ENCODE assay signal across 8 cellular contexts in genomic region chr17:72030067-72030899, GRCh38.
A peak's percentile ranks its signal among the peaks of the same experiment; 100 is the strongest.
DNase-seq lines count a peak whose midpoint lies in the region; ATAC-seq, FAIRE-seq and TF ChIP-seq lines count a peak whose summit lies in the region.

No MANE protein-coding gene starts in this region.

- no peaks in the 10 kb centered on the region for H3K4me1 ChIP-seq in CD4-positive, CD25-positive, alpha-beta regulatory T cell (ENCODE audit: control insufficient read depth, insufficient read depth, low read length, poor library complexity, severe bottlenecking)
- H3K4me1 ChIP-seq in OCI-LY3 (ENCODE audit: low read length), result peaks cover 17% of the 10 kb centered on the region
- peaks cover 6% of the 10 kb centered on the region for H3K4me1 ChIP-seq in keratinocyte (ENCODE audit: control insufficient read depth, extremely low read depth, insufficient read depth, low read length)

- ATAC-seq in CD4-positive, CD25-positive, alpha-beta regulatory T cell (ENCODE audit: low read depth in 2 of 2), result peak; percentile 37 to 45
- ATAC-seq in GM18909 (IDR thresholded peaks at IDR 0.05; ENCODE audit: poor library complexity, unreplicated experiment), result peak; percentile 81
- ATAC-seq in HG03095 (IDR thresholded peaks at IDR 0.05; ENCODE audit: unreplicated experiment), result peak; percentile 64

- H3K27me3 ChIP-seq in CD4-positive, CD25-positive, alpha-beta regulatory T cell (ENCODE audit: control insufficient read depth, insufficient read depth, low read length), result no peaks in the 10 kb centered on the region
- H3K27me3 ChIP-seq in OCI-LY3 (ENCODE audit: low read depth, low read length) (peaks cover 33% of the 10 kb centered on the region), keratinocyte (ENCODE audit: control insufficient read depth, extremely low read depth, insufficient read depth, low read length) (no peaks in the 10 kb centered on the region)

- no peaks in the 10 kb centered on the region for H3K9me3 ChIP-seq in CD4-positive, CD25-positive, alpha-beta regulatory T cell (ENCODE audit: control insufficient read depth in 2 of 2, low read length in 2 of 2)
- H3K9me3 ChIP-seq in OCI-LY3 (ENCODE audit: insufficient read depth, low read length) (no peaks in the 10 kb centered on the region), keratinocyte (ENCODE audit: control insufficient read depth, low read depth, low read length) (no peaks in the 10 kb centered on the region)

- H3K9ac ChIP-seq in OCI-LY3 (ENCODE audit: low read length) (peak overlapping the region; percentile 23), keratinocyte (ENCODE audit: control insufficient read depth, extremely low read depth, insufficient read depth, low read length) (peak overlapping the region; percentile 66)

- DNase-seq in CD4-positive, CD25-positive, alpha-beta regulatory T cell, result peak in 1 of 3 donors; percentile 16
- DNase-seq in cardiac fibroblast (ENCODE audit: low read depth in 2 of 2) (peak; percentile 18 to 53), keratinocyte (ENCODE audit: low read depth, low spot score) (no peak), NCI-H187 treated with DMSO at 0.1 percent for 48 hours (lab: John Stamatoyannopoulos, UW) (no peak)
- DNase-seq in stimulated activated CD4-positive, alpha-beta T cell treated with anti-CD3 and anti-CD28 coated beads, Interleukin-1b, Interleukin-23, amount 100 ng/mL, for 48 hours, result peak; percentile 7

- peak overlapping the region in 1 of 3 donors; percentile 49 for H3K27ac Mint-ChIP-seq in CD4-positive, CD25-positive, alpha-beta regulatory T cell

- peak overlapping the region; percentile 33 to 88 (median 81) for H3K4me3 Mint-ChIP-seq in CD4-positive, CD25-positive, alpha-beta regulatory T cell

- peaks cover 6% of the 10 kb centered on the region for H3K27me3 Mint-ChIP-seq in CD4-positive, CD25-positive, alpha-beta regulatory T cell

- peaks cover 0 to 3% (median 0%) of the 10 kb centered on the region in 7 donors for H3K9me3 Mint-ChIP-seq in CD4-positive, CD25-positive, alpha-beta regulatory T cell

- no peak overlapping the region for H3K27ac ChIP-seq in CD4-positive, CD25-positive, alpha-beta regulatory T cell (ENCODE audit: insufficient read depth, low read length, poor library complexity, severe bottlenecking)
- no peak overlapping the region for H3K27ac ChIP-seq in OCI-LY3 (ENCODE audit: low read length)
- H3K27ac ChIP-seq in keratinocyte (ENCODE audit: control insufficient read depth, insufficient read depth, low read length), result peak overlapping the region; percentile 7

- no peaks in the 10 kb centered on the region for H3K36me3 Mint-ChIP-seq in CD4-positive, CD25-positive, alpha-beta regulatory T cell

- no peaks in the 10 kb centered on the region for H3K9me1 ChIP-seq in keratinocyte (ENCODE audit: control insufficient read depth, extremely low read depth, insufficient read depth, low read length)

- FAIRE-seq in keratinocyte (lab: Jason Lieb, UNC), result peak; percentile 62

- no peaks in the 10 kb centered on the region for H3K36me3 ChIP-seq in CD4-positive, CD25-positive, alpha-beta regulatory T cell (ENCODE audit: control insufficient read depth, insufficient read depth, low read length)
- no peaks in the 10 kb centered on the region for H3K36me3 ChIP-seq in OCI-LY3 (replicated peaks; ENCODE audit: low read depth, low read length)
- H3K36me3 ChIP-seq in keratinocyte (ENCODE audit: control insufficient read depth in 2 of 2, extremely low read depth in 1 of 2, insufficient read depth in 2 of 2, low read length in 2 of 2), result no peaks in the 10 kb centered on the region

- peak overlapping the region; percentile 90 for H2AFZ ChIP-seq in OCI-LY3 (ENCODE audit: low read depth, low read length)
- peak overlapping the region; percentile 99 for H2AFZ ChIP-seq in keratinocyte (ENCODE audit: control insufficient read depth, low read length)

- peak; percentile 13; the same call in 1 of the 2 replicates for TF ChIP-seq CTCF in OCI-LY3 (IDR thresholded peaks at IDR 0.05; ENCODE audit: low read depth, low read length)
- TF ChIP-seq CTCF in cardiac fibroblast (IDR thresholded peaks at IDR 0.05; ENCODE audit: low read depth, low read length), result peak; percentile 52
- peak; percentile 48 to 77 (median 64) for TF ChIP-seq CTCF in keratinocyte (optimal IDR thresholded peaks at IDR 0.05 in 1 of 3, IDR thresholded peaks at IDR 0.05 in 1 of 3, conservative IDR thresholded peaks at IDR 0.05 in 1 of 3; ENCODE audit: extremely low read depth in 1 of 3, insufficient read depth in 2 of 3, low read length in 3 of 3)

- no peaks in the 10 kb centered on the region for H3K79me2 ChIP-seq in OCI-LY3 (ENCODE audit: low read length)
- no peaks in the 10 kb centered on the region for H3K79me2 ChIP-seq in keratinocyte (ENCODE audit: control insufficient read depth, insufficient read depth, low read length)

- H3K4me1 Mint-ChIP-seq in CD4-positive, CD25-positive, alpha-beta regulatory T cell, result peaks cover 0 to 33% (median 21%) of the 10 kb centered on the region in 4 donors

- dilution Hi-C loops in keratinocyte (cut with MboI; ENCODE audit: extremely low pct_ligation_motif_present, low sequenced_read_pairs), result no loop called here

- no peaks in the 10 kb centered on the region for H4K20me1 ChIP-seq in OCI-LY3 (ENCODE audit: insufficient read depth, low read length)
- no peaks in the 10 kb centered on the region for H4K20me1 ChIP-seq in keratinocyte (ENCODE audit: control insufficient read depth, extremely low read depth, insufficient read depth, low read length)

- H3K4me3 ChIP-seq in CD4-positive, CD25-positive, alpha-beta regulatory T cell (ENCODE audit: low read depth, low read length), result peak overlapping the region; percentile 78
- peak overlapping the region; percentile 79 for H3K4me3 ChIP-seq in OCI-LY3 (ENCODE audit: low read length)
- H3K4me3 ChIP-seq in cardiac fibroblast (replicated peaks in 1 of 2; ENCODE audit: low read depth in 2 of 2, low read length in 2 of 2), result peak overlapping the region; percentile 43 to 49
- H3K4me3 ChIP-seq in keratinocyte (ENCODE audit: control insufficient read depth in 2 of 3, extremely low read depth in 1 of 3, insufficient read depth in 2 of 3, low read depth in 1 of 3, low read length in 3 of 3), result peak overlapping the region; percentile 39 to 71 (median 68)

- peak overlapping the region; percentile 91 for H3K4me2 ChIP-seq in OCI-LY3 (ENCODE audit: low read length)
- H3K4me2 ChIP-seq in keratinocyte (ENCODE audit: control insufficient read depth, extremely low read depth, insufficient read depth, low read depth, low read length), result peak overlapping the region; percentile 86

Comparison
In these comparisons a context has a peak if more than half of its experiments do, and no peak if none do; other contexts are left out.
1. DNase-seq: peak in cardiac fibroblast (2 of 2) and stimulated activated CD4-positive, alpha-beta T cell treated with anti-CD3 and anti-CD28 coated beads, Interleukin-1b, Interleukin-23, amount 100 ng/mL, for 48 hours (single experiment); none in keratinocyte (single experiment) and NCI-H187 treated with DMSO at 0.1 percent for 48 hours (single experiment).
2. CTCF ChIP-seq: peak in every context shown above with its lines; median percentile 64 in keratinocyte; 52 in cardiac fibroblast; 13 in OCI-LY3.
3. Peak in every context shown above with its lines, with median percentiles within 50 percentile points of each other: ATAC-seq and H3K4me3 ChIP-seq.